22 cellular contexts compared by ENCODE assay signal in the genomic region with DNA sequence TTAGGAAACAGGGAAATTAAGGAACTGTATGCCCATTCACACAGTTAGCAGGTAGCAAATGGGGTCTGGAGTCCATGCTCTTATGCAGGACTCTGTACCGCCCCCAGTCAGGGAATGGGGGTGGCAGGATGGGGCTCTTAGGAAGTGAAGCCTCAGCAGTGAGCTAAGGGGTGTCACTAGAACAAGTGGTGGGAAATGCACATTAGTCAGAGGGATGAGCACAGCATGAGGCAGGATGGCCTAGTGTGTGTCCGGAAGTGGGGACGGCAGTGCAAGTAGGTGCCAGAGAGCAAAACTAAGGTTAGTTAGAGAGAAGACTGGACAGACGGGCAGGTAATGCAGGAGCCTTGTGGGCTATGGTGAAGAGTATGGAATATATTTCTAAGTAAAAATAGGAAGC.
DNase-seq lines count a peak whose midpoint lies in the region; ATAC-seq, FAIRE-seq and TF ChIP-seq lines count a peak whose summit lies in the region.
"Had no signal": no experiment of that assay in that cellular context is flagged by ENCODE, and none has a peak within 500 bp of the region (broad histone marks: within the 10 kb centered on the region; RNA-seq: fewer than 3 reads in every experiment).

No MANE protein-coding gene starts in this region.

- H3K27me3 ChIP-seq in ACC112 (ENCODE audit: insufficient read depth, low read length) (no peaks in the 10 kb centered on the region), brain microvascular endothelial cell (replicated peaks) (no peaks in the 10 kb centered on the region), mesenchymal stem cell (ENCODE audit: control insufficient read depth in 1 of 2, insufficient read depth in 1 of 2, low read length in 2 of 2) (no peaks in the 10 kb centered on the region)
- H3K27me3 ChIP-seq: dorsolateral prefrontal cortex, transverse colon had no signal

- peak overlapping the region; percentile 49 for H3K27ac ChIP-seq in ACC112 (ENCODE audit: low read depth, low read length)
- H3K27ac ChIP-seq in brain microvascular endothelial cell: no peak overlapping the region
- peak overlapping the region; percentile 31 for H3K27ac ChIP-seq in mesenchymal stem cell (ENCODE audit: low read length, poor library complexity, severe bottlenecking)
- H3K27ac ChIP-seq: dorsolateral prefrontal cortex, transverse colon, WERI-Rb-1 had no signal

- peaks cover 49% of the 10 kb centered on the region for H3K79me2 ChIP-seq in ACC112 (ENCODE audit: control insufficient read depth, insufficient read depth, low read length, unreplicated experiment)

- peak overlapping the region; percentile 49 for H3K9ac ChIP-seq in mesenchymal stem cell (ENCODE audit: low read length)

- DNase-seq in HT1080 (ENCODE audit: low read depth): peak; percentile 88
- peak; percentile 60 for DNase-seq in brain microvascular endothelial cell
- no peak for DNase-seq in mesenchymal stem cell
- DNase-seq in NCI-H2196 (lab: John Stamatoyannopoulos, UW; ENCODE audit: unreplicated experiment): no peak
- no peak for DNase-seq in frontal cortex (ENCODE audit: low spot score in 2 of 2)
- DNase-seq in HuH-7.5 (ENCODE audit: low spot score): no peak
- DNase-seq: activated CD4-positive, alpha-beta T cell treated with anti-CD3 and anti-CD28 coated beads, Interleukin-2, amount 10 ng/mL, durations not matched to agents 7 days and 5 days; activated CD8-positive, alpha-beta memory T cell treated with anti-CD3 and anti-CD28 coated beads, Interleukin-2, amount 10 ng/mL, durations not matched to agents 7 days and 5 days; activated naive CD4-positive, alpha-beta T cell treated with anti-CD3 and anti-CD28 coated beads for 36 hours; activated T-cell treated with anti-CD3 and anti-CD28 coated beads, Interleukin-2, amount 50 U/mL, for 72 hours; amniotic stem cell; C1 segment of cervical spinal cord; dorsolateral prefrontal cortex; naive B cell; NCI-H1694; NCI-H510A treated with DMSO at 0.1 percent for 48 hours; stimulated activated CD8-positive, alpha-beta memory T cell treated with anti-CD3 and anti-CD28 coated beads, Interleukin-4, amount 100 ng/mL, for 48 hours; transverse colon; WERI-Rb-1 had no signal

- H3K18ac ChIP-seq in mesenchymal stem cell (ENCODE audit: low read depth in 1 of 2, low read length in 2 of 2): no peak overlapping the region

- in situ Hi-C loops in brain microvascular endothelial cell (cut with HindIII; ENCODE audit: low pct_ligation_motif_present, low sequenced_read_pairs): loop anchor here (25.0 kb wide), 1 partner anchor 164 kb away; no protein-coding TSS in a partner anchor

- H3K4me2 ChIP-seq in mesenchymal stem cell (ENCODE audit: low read length, poor library complexity, severe bottlenecking): no peak overlapping the region

- H3K4me3 ChIP-seq in ACC112 (ENCODE audit: low read depth, low read length) (no peak overlapping the region), brain microvascular endothelial cell (ENCODE audit: low read depth, low read length) (no peak overlapping the region), mesenchymal stem cell (ENCODE audit: insufficient read depth in 1 of 2, low read depth in 1 of 2, low read length in 2 of 2) (no peak overlapping the region)
- H3K4me3 ChIP-seq: dorsolateral prefrontal cortex, transverse colon had no signal

- no peak overlapping the region for H2BK5ac ChIP-seq in mesenchymal stem cell (ENCODE audit: low read depth, low read length, poor library complexity, severe bottlenecking)

- H3K4ac ChIP-seq in mesenchymal stem cell (ENCODE audit: low read depth in 1 of 2, low read length in 2 of 2): no peak overlapping the region

- no peak overlapping the region for H4K91ac ChIP-seq in mesenchymal stem cell (ENCODE audit: low read length)

- H3K79me1 ChIP-seq in mesenchymal stem cell (replicated peaks; ENCODE audit: low read length, poor library complexity, severe bottlenecking): no peaks in the 10 kb centered on the region

- H3K14ac ChIP-seq in mesenchymal stem cell (ENCODE audit: low read length in 2 of 2): peak overlapping the region in 1 of 2 experiments; percentile 9

- H2BK15ac ChIP-seq in mesenchymal stem cell (ENCODE audit: low read depth, poor library complexity, severe bottlenecking): no peak overlapping the region

- H2AFZ ChIP-seq in ACC112 (ENCODE audit: low read length, unreplicated experiment): no peak overlapping the region
- H2AFZ ChIP-seq in mesenchymal stem cell (ENCODE audit: low read depth, low read length): no peak overlapping the region

- ATAC-seq in GM18502 (IDR thresholded peaks at IDR 0.05; ENCODE audit: poor library complexity, unreplicated experiment): no peak
- ATAC-seq: activated CD8-positive, alpha-beta memory T cell treated with anti-CD3 and anti-CD28 coated beads, Interleukin-2, amount 10 ng/mL, durations not matched to agents 7 days and 5 days; activated T-cell treated with anti-CD3 and anti-CD28 coated beads, Interleukin-2, amount 50 U/mL, for 72 hours had no signal

- H3K4me1 ChIP-seq in ACC112 (ENCODE audit: control insufficient read depth, insufficient read depth, low read length, unreplicated experiment) (peaks cover 36% of the 10 kb centered on the region), mesenchymal stem cell (ENCODE audit: control insufficient read depth, insufficient read depth, low read depth, low read length) (peaks cover 7% of the 10 kb centered on the region)
- H3K4me1 ChIP-seq: transverse colon had no signal

- H4K8ac ChIP-seq in mesenchymal stem cell (ENCODE audit: low read length): no peak overlapping the region

- H2BK12ac ChIP-seq in mesenchymal stem cell (ENCODE audit: low read length in 2 of 2): no peak overlapping the region

- WGBS in mesenchymal stem cell: 95% methylated on average over 4 of the region's 4 CpGs

- FAIRE-seq in frontal cortex (lab: Jason Lieb, UNC): no peak
- FAIRE-seq: GM19239 had no signal

- no peak overlapping the region for H3K23ac ChIP-seq in mesenchymal stem cell (ENCODE audit: low read length in 2 of 2)

- TF ChIP-seq CTCF in brain microvascular endothelial cell (IDR thresholded peaks at IDR 0.05; ENCODE audit: low read depth, low read length, missing control alignments): no peak

- no peaks in the 10 kb centered on the region for H3K9me3 ChIP-seq in mesenchymal stem cell (ENCODE audit: control insufficient read depth, low read length)
- H3K9me3 ChIP-seq: transverse colon had no signal

- H3K36me3 ChIP-seq in ACC112 (ENCODE audit: insufficient read depth, low read length) (peaks cover 19% of the 10 kb centered on the region), brain microvascular endothelial cell (replicated peaks) (peaks cover 36% of the 10 kb centered on the region), mesenchymal stem cell (ENCODE audit: control insufficient read depth in 1 of 2, insufficient read depth in 2 of 2, low read depth in 1 of 2, low read length in 2 of 2) (peaks cover 11 to 74% of the 10 kb centered on the region in 2 experiments)
- H3K36me3 ChIP-seq: transverse colon had no signal

- H2AK5ac ChIP-seq in mesenchymal stem cell (ENCODE audit: low read length, severe bottlenecking): no peak overlapping the region

- H2BK120ac ChIP-seq in mesenchymal stem cell (ENCODE audit: low read depth, low read length): no peak overlapping the region

Comparison
In these comparisons a context has a peak if more than half of its experiments do, and no peak if none do; other contexts are left out.
1. DNase-seq: peak in HT1080 (single experiment) and brain microvascular endothelial cell (single experiment); none in mesenchymal stem cell (single experiment), NCI-H2196 (single experiment), frontal cortex (0 of 2) and HuH-7.5 (single experiment).